ENCODE assay signal across 17 cellular contexts in genomic region chr20:25145131-25145530, GRCh38.
"Had no signal": no experiment of that assay in that cellular context is flagged by ENCODE, and none has a peak within 500 bp of the region (broad histone marks: within the 10 kb centered on the region; RNA-seq: fewer than 3 reads in every experiment).

No MANE protein-coding gene starts in this region.

- H3K9me3 ChIP-seq: mucosa of descending colon, pancreas had no signal

- H3K4me3 ChIP-seq: dorsolateral prefrontal cortex, mucosa of descending colon, neural progenitor cell, pancreas had no signal

- H3K9ac ChIP-seq: neural progenitor cell had no signal

- H2AFZ ChIP-seq: neural progenitor cell had no signal

- H3K27ac ChIP-seq: dorsolateral prefrontal cortex, neural progenitor cell, pancreas had no signal

- DNase-seq: activated B cell treated with CpG ODN at 0.5 μM for 24 hours; activated CD4-positive, alpha-beta memory T cell treated with anti-CD3 and anti-CD28 coated beads, Interleukin-2, amount 10 ng/mL, durations not matched to agents 7 days and 5 days; activated CD4-positive, alpha-beta T cell treated with anti-CD3 and anti-CD28 coated beads for 48 hours; activated CD8-positive, alpha-beta memory T cell treated with anti-CD3 and anti-CD28 coated beads, Interleukin-2, amount 10 ng/mL, durations not matched to agents 7 days and 5 days; activated naive CD4-positive, alpha-beta T cell; activated naive CD8-positive, alpha-beta T cell treated with anti-CD3 and anti-CD28 coated beads for 36 hours; amniotic stem cell; glutamatergic neuron; mesenchymal stem cell; mucosa of descending colon; naive thymus-derived CD4-positive, alpha-beta T cell; pancreas; retina; stimulated activated naive CD8-positive, alpha-beta T cell treated with anti-CD3 and anti-CD28 coated beads, Interleukin-15, amount 100 ng/mL, for 72 hours; T-cell had no signal

- H3K27me3 ChIP-seq: pancreas had no signal

- H3K4me1 ChIP-seq: pancreas had no signal

- H3K4me2 ChIP-seq: neural progenitor cell had no signal

- ATAC-seq: activated CD8-positive, alpha-beta memory T cell treated with anti-CD3 and anti-CD28 coated beads, Interleukin-2, amount 10 ng/mL, durations not matched to agents 7 days and 5 days; mucosa of descending colon; naive thymus-derived CD4-positive, alpha-beta T cell; pancreas; stimulated activated naive CD8-positive, alpha-beta T cell treated with anti-CD3 and anti-CD28 coated beads, Interleukin-15, amount 100 ng/mL, for 72 hours; T-cell had no signal

- H3K36me3 ChIP-seq: neural progenitor cell, pancreas had no signal
